Comparison of ENCODE assay signal across 1 cellular context in genomic region chr3:152320201-152320617, GRCh38.
TF ChIP-seq lines count a peak whose summit lies in the region.

No MANE protein-coding gene starts in this region.

TF ChIP-seq in K562, 482 proteins besides CTCF, POLR2A, EP300 and RAD21 (continued from another document and continues in another):
- TF ChIP-seq AFF1 (IDR thresholded peaks at IDR 0.05; ENCODE audit: low read depth in 1 of 2, partially characterized antibody in 2 of 2) (peak in 1 of 2 experiments; percentile 32), MEF2A (IDR thresholded peaks at IDR 0.05; ENCODE audit: control insufficient read depth, low read depth, low read length) (peak; percentile 83; the same call in 1 of the 2 replicates), YY1 (IDR thresholded peaks at IDR 0.05; ENCODE audit: borderline replicate concordance in 1 of 3, control insufficient read depth in 1 of 3, extremely low read depth in 1 of 3, insufficient read depth in 3 of 3, insufficient read length in 1 of 3, insufficient replicate concordance in 2 of 3, low read depth in 1 of 3, low read length in 2 of 3) (no peak), PKNOX1 (IDR thresholded peaks at IDR 0.05) (peak; percentile 97), GATA2 (CRISPR knock-in tag; IDR thresholded peaks at IDR 0.05) (peak; percentile 90), MYC (IDR thresholded peaks at IDR 0.05; ENCODE audit: low read depth, low read length) (peak; percentile 88), MYC (CRISPR knock-in tag; IDR thresholded peaks at IDR 0.05; ENCODE audit: borderline replicate concordance, low read depth) (no peak), BHLHE40 (IDR thresholded peaks at IDR 0.05; ENCODE audit: low read length) (peak; percentile 88), SMARCE1 (IDR thresholded peaks at IDR 0.05) (peak; percentile 96), PHB2 (IDR thresholded peaks at IDR 0.05; ENCODE audit: low read depth) (0 out of 2 replicates have a peak, but pooled peaks have one; percentile 37), HDAC1 (IDR thresholded peaks at IDR 0.05) (peak in 1 of 2 experiments; percentile 63; a peak in 2 of 4 replicates), RCOR1 (IDR thresholded peaks at IDR 0.05; ENCODE audit: borderline replicate concordance in 1 of 2, low read depth in 2 of 2, low read length in 2 of 2) (peak in 1 of 2 experiments; percentile 94; a peak in 2 of 4 replicates), CCNT2 (IDR thresholded peaks at IDR 0.05; ENCODE audit: borderline replicate concordance, extremely low read depth, insufficient read length, low read depth, low read length) (peak; percentile 73), TEAD2 (tag; IDR thresholded peaks at IDR 0.05) (0 out of 2 replicates have a peak, but pooled peaks have one; percentile 23), GMEB1 (CRISPR knock-in tag; IDR thresholded peaks at IDR 0.05) (no peak), FOXJ2 (tag; IDR thresholded peaks at IDR 0.05) (peak; percentile 89), FOXK2 (conservative IDR thresholded peaks at IDR 0.05 in 1 of 2, IDR thresholded peaks at IDR 0.05 in 1 of 2; ENCODE audit: low read depth in 2 of 2) (peak; percentile 85 to 92), ZNF253 (CRISPR knock-in tag; conservative IDR thresholded peaks at IDR 0.05) (no peak), ZBTB11 (CRISPR knock-in tag; IDR thresholded peaks at IDR 0.05) (peak in 1 of 3 experiments; percentile 55; a peak in 1 of 6 replicates), ZNF395 (CRISPR knock-in tag; IDR thresholded peaks at IDR 0.05) (peak; percentile 81; the same call in 1 of the 2 replicates), ATF1 (CRISPR knock-in tag; IDR thresholded peaks at IDR 0.05) (no peak), ATF1 (tag; IDR thresholded peaks at IDR 0.05) (peak; percentile 76), SMARCA4 (IDR thresholded peaks at IDR 0.05) (peak; percentile 97), IFI16 (CRISPR knock-in tag; IDR thresholded peaks at IDR 0.05) (no peak), MTA2 (IDR thresholded peaks at IDR 0.05; ENCODE audit: low read depth) (peak; percentile 90), CBX3 (IDR thresholded peaks at IDR 0.05; ENCODE audit: borderline replicate concordance in 1 of 2, low read length in 2 of 2) (peak in 1 of 2 experiments; percentile 80; a peak in 2 of 3 replicates), LCOR (CRISPR knock-in tag; IDR thresholded peaks at IDR 0.05) (peak; percentile 81), SRF (CRISPR knock-in tag; IDR thresholded peaks at IDR 0.05) (peak in 1 of 2 experiments; percentile 33; a peak in 1 of 4 replicates), CTBP1 (IDR thresholded peaks at IDR 0.05; ENCODE audit: borderline replicate concordance) (peak; percentile 27; the same call in 1 of the 2 replicates), L3MBTL2 (IDR thresholded peaks at IDR 0.05) (0 out of 2 replicates have a peak, but pooled peaks have one; percentile 39), BCLAF1 (IDR thresholded peaks at IDR 0.05; ENCODE audit: borderline replicate concordance in 1 of 2, control insufficient read depth in 1 of 2, low read depth in 2 of 2, low read length in 1 of 2) (peak in 1 of 2 experiments; percentile 65; a peak in 1 of 4 replicates), PYGO2 (tag; IDR thresholded peaks at IDR 0.05) (0 out of 2 replicates have a peak, but pooled peaks have one; percentile 68), ZC3H4 (CRISPR knock-in tag; IDR thresholded peaks at IDR 0.05; ENCODE audit: borderline replicate concordance) (no peak), ZBTB8A (IDR thresholded peaks at IDR 0.05; ENCODE audit: partially characterized antibody) (no peak), MXI1 (IDR thresholded peaks at IDR 0.05; ENCODE audit: low read depth, low read length) (peak; percentile 68; the same call in 1 of the 2 replicates), RNF2 (IDR thresholded peaks at IDR 0.05) (peak; percentile 79; the same call in 1 of the 2 replicates), TAF9B (IDR thresholded peaks at IDR 0.05; ENCODE audit: partially characterized antibody) (peak; percentile 40), MEF2D (tag; conservative IDR thresholded peaks at IDR 0.05; ENCODE audit: low read depth) (peak; percentile 80), KDM1A (IDR thresholded peaks at IDR 0.05) (peak; percentile 65 to 75), ZEB2 (IDR thresholded peaks at IDR 0.05) (peak; percentile 56; the same call in 1 of the 2 replicates), CCAR2 (IDR thresholded peaks at IDR 0.05; ENCODE audit: low read depth, low read length) (no peak), DNMT1 (IDR thresholded peaks at IDR 0.05) (no peak), THRAP3 (IDR thresholded peaks at IDR 0.05; ENCODE audit: borderline replicate concordance) (no peak), HMBOX1 (IDR thresholded peaks at IDR 0.05) (peak; percentile 64; the same call in 1 of the 2 replicates), ZC3H11A (IDR thresholded peaks at IDR 0.05; ENCODE audit: low read depth, low read length) (0 out of 2 replicates have a peak, but pooled peaks have one; percentile 69), ZBTB2 (IDR thresholded peaks at IDR 0.05) (peak; percentile 29; the same call in 1 of the 2 replicates), POLR2AphosphoS5 (IDR thresholded peaks at IDR 0.05; ENCODE audit: control insufficient read depth, insufficient read depth, low read depth, low read length) (peak; percentile 98), KLF16 (IDR thresholded peaks at IDR 0.05) (peak; percentile 88), MTA1 (IDR thresholded peaks at IDR 0.05; ENCODE audit: borderline replicate concordance) (peak; percentile 53)
